1 cellular context compared by ENCODE assay signal in genomic region chr19:39347332-39348227, GRCh38.
TF ChIP-seq lines count a peak whose summit lies in the region.

No MANE protein-coding gene starts in this region.

TF ChIP-seq in GM12878, 131 proteins besides CTCF, POLR2A, EP300 and RAD21:
- TF ChIP-seq RB1 (IDR thresholded peaks at IDR 0.05; ENCODE audit: borderline replicate concordance): no peak
- TF ChIP-seq BCLAF1 (IDR thresholded peaks at IDR 0.05): no peak
- no peak for TF ChIP-seq SREBF1 (IDR thresholded peaks at IDR 0.05; ENCODE audit: low read length)
- TF ChIP-seq MLLT1 (IDR thresholded peaks at IDR 0.05): no peak
- no peak for TF ChIP-seq GABPA (IDR thresholded peaks at IDR 0.05; ENCODE audit: low read depth)
- no peak for TF ChIP-seq RELB (IDR thresholded peaks at IDR 0.05; ENCODE audit: low read depth)
- TF ChIP-seq NR2F1 (conservative IDR thresholded peaks at IDR 0.05): no peak
TF ChIP-seq in GM12878: peak in this region for 0.
